In genomic region chr5:169646856-169647255, GRCh38 we compare ENCODE assay signal across 14 cellular contexts. TPM values are rescaled to one million over a fixed set of nuclear protein-coding genes. Genes with fewer than 3 reads are reported as not detected.
DNase-seq lines count a peak whose midpoint lies in the region; ATAC-seq and TF ChIP-seq lines count a peak whose summit lies in the region.
"Had no signal": no experiment of that assay in that cellular context is flagged by ENCODE, and none has a peak within 500 bp of the region (broad histone marks: within the 10 kb centered on the region; RNA-seq: fewer than 3 reads in every experiment).

No MANE protein-coding gene starts in this region.

- ATAC-seq in GM19463 (IDR thresholded peaks at IDR 0.05; ENCODE audit: unreplicated experiment) (peak; percentile 34), HG03354 (IDR thresholded peaks at IDR 0.05; ENCODE audit: poor library complexity, severe bottlenecking, unreplicated experiment) (peak; percentile 49)

- H3K27me3 Mint-ChIP-seq in dendritic cell treated with granulocyte-macrophage colony-stimulating factor and Interleukin-4, amounts not matched to agents 40 ng/mL and 50 ng/mL, for 4 days = no peaks in the 10 kb centered on the region

- peak overlapping the region; percentile 94 for H3K27ac Mint-ChIP-seq in dendritic cell treated with granulocyte-macrophage colony-stimulating factor and Interleukin-4, amounts not matched to agents 40 ng/mL and 50 ng/mL, for 4 days

- H3K36me3 Mint-ChIP-seq in dendritic cell treated with granulocyte-macrophage colony-stimulating factor and Interleukin-4, amounts not matched to agents 40 ng/mL and 50 ng/mL, for 4 days (ENCODE audit: low read depth) = peaks cover 38% of the 10 kb centered on the region

- no peak overlapping the region for H3K4me3 Mint-ChIP-seq in dendritic cell treated with granulocyte-macrophage colony-stimulating factor and Interleukin-4, amounts not matched to agents 40 ng/mL and 50 ng/mL, for 4 days

- TF ChIP-seq CTCF in GM12872 (IDR thresholded peaks at IDR 0.05; ENCODE audit: insufficient read depth, low read depth, low read length) = 0 out of 3 replicates have a peak, but pooled peaks have one; percentile 13

- H3K4me1 Mint-ChIP-seq in dendritic cell treated with granulocyte-macrophage colony-stimulating factor and Interleukin-4, amounts not matched to agents 40 ng/mL and 50 ng/mL, for 4 days (ENCODE audit: low read depth) = peaks cover 92% of the 10 kb centered on the region

- DNase-seq in foreskin melanocyte (no peak), NCI-H2081 (lab: John Stamatoyannopoulos, UW) (no peak), dermis blood vessel endothelial cell (no peak)
- DNase-seq: activated gamma-delta T cell; Calu3; central memory CD4-positive, alpha-beta T cell; mesendoderm; MG63; NCI-H226; stimulated activated CD4-positive, alpha-beta T cell treated with anti-CD3 and anti-CD28 coated beads, Interleukin-2, amount 100 ng/mL, for 24 hours had no signal

- intact Hi-C loops in dendritic cell treated with granulocyte-macrophage colony-stimulating factor and Interleukin-4, amounts not matched to agents 40 ng/mL and 50 ng/mL, for 4 days (cut with micrococcal nuclease) = no loop called here

- H3K9me3 Mint-ChIP-seq in dendritic cell treated with granulocyte-macrophage colony-stimulating factor and Interleukin-4, amounts not matched to agents 40 ng/mL and 50 ng/mL, for 4 days = no peaks in the 10 kb centered on the region

RNA-seq across cellular contexts. Expression of gene DOCK2, which starts 9.8 kb away (rescaled TPM):
- total RNA-seq in dermis blood vessel endothelial cell = 0.17 and 0.28 TPM in 2 replicates
- total RNA-seq: Calu3 had no signal
